ENCODE assay signal across 2 cellular contexts in genomic region chr15:90151989-90152645, GRCh38.
TF ChIP-seq lines count a peak whose summit lies in the region.

No MANE protein-coding gene starts in this region.

TF ChIP-seq in IMR-90, 13 proteins besides CTCF, POLR2A, EP300 and RAD21:
- TF ChIP-seq BHLHE40 (IDR thresholded peaks at IDR 0.05; ENCODE audit: low read depth, low read length) (no peak), MAFK (IDR thresholded peaks at IDR 0.05; ENCODE audit: low read depth, low read length) (no peak), RFX5 (IDR thresholded peaks at IDR 0.05; ENCODE audit: low read depth, low read length) (no peak)
TF ChIP-seq in IMR-90: peak in this region for 0.

TF ChIP-seq in HepG2, 621 proteins besides CTCF, POLR2A, EP300 and RAD21:
- TF ChIP-seq, protein P1, sequence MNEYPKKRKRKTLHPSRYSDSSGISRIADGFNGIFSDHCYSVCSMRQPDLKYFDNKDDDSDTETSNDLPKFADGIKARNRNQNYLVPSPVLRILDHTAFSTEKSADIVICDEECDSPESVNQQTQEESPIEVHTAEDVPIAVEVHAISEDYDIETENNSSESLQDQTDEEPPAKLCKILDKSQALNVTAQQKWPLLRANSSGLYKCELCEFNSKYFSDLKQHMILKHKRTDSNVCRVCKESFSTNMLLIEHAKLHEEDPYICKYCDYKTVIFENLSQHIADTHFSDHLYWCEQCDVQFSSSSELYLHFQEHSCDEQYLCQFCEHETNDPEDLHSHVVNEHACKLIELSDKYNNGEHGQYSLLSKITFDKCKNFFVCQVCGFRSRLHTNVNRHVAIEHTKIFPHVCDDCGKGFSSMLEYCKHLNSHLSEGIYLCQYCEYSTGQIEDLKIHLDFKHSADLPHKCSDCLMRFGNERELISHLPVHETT (CRISPR knock-in tag; conservative IDR thresholded peaks at IDR 0.05), result no peak
- TF ChIP-seq HES4 (CRISPR knock-in tag; IDR thresholded peaks at IDR 0.05; ENCODE audit: borderline replicate concordance) (no peak), NKX3-1 (CRISPR knock-in tag; IDR thresholded peaks at IDR 0.05) (no peak), ZNF746 (CRISPR knock-in tag; IDR thresholded peaks at IDR 0.05) (no peak), ZNF558 (CRISPR knock-in tag; IDR thresholded peaks at IDR 0.05; ENCODE audit: borderline replicate concordance) (no peak), ARNT2 (CRISPR knock-in tag; IDR thresholded peaks at IDR 0.05; ENCODE audit: low read depth) (no peak), ARID4A (CRISPR knock-in tag; IDR thresholded peaks at IDR 0.05; ENCODE audit: borderline replicate concordance) (no peak), SAP130 (CRISPR knock-in tag; IDR thresholded peaks at IDR 0.05; ENCODE audit: low read depth) (no peak), ZFP36 (IDR thresholded peaks at IDR 0.05; ENCODE audit: borderline replicate concordance, low read depth, low read length, partially characterized antibody) (no peak), ZNF12 (CRISPR knock-in tag; IDR thresholded peaks at IDR 0.05) (no peak), ZNF589 (CRISPR knock-in tag; conservative IDR thresholded peaks at IDR 0.05) (no peak), ZNF30 (CRISPR knock-in tag; IDR thresholded peaks at IDR 0.05) (no peak), ZNF296 (CRISPR knock-in tag; conservative IDR thresholded peaks at IDR 0.05) (no peak), SETDB1 (CRISPR knock-in tag; IDR thresholded peaks at IDR 0.05; ENCODE audit: borderline replicate concordance) (no peak), FOXC1 (CRISPR knock-in tag; IDR thresholded peaks at IDR 0.05; ENCODE audit: borderline replicate concordance) (no peak), ZNF678 (CRISPR knock-in tag; IDR thresholded peaks at IDR 0.05) (no peak), ZNF17 (CRISPR knock-in tag; IDR thresholded peaks at IDR 0.05) (no peak), ZNF747 (CRISPR knock-in tag; IDR thresholded peaks at IDR 0.05; ENCODE audit: borderline replicate concordance) (no peak)
- TF ChIP-seq, protein P2, sequence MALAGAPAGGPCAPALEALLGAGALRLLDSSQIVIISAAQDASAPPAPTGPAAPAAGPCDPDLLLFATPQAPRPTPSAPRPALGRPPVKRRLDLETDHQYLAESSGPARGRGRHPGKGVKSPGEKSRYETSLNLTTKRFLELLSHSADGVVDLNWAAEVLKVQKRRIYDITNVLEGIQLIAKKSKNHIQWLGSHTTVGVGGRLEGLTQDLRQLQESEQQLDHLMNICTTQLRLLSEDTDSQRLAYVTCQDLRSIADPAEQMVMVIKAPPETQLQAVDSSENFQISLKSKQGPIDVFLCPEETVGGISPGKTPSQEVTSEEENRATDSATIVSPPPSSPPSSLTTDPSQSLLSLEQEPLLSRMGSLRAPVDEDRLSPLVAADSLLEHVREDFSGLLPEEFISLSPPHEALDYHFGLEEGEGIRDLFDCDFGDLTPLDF (CRISPR knock-in tag; IDR thresholded peaks at IDR 0.05), result no peak
- TF ChIP-seq, protein P3, sequence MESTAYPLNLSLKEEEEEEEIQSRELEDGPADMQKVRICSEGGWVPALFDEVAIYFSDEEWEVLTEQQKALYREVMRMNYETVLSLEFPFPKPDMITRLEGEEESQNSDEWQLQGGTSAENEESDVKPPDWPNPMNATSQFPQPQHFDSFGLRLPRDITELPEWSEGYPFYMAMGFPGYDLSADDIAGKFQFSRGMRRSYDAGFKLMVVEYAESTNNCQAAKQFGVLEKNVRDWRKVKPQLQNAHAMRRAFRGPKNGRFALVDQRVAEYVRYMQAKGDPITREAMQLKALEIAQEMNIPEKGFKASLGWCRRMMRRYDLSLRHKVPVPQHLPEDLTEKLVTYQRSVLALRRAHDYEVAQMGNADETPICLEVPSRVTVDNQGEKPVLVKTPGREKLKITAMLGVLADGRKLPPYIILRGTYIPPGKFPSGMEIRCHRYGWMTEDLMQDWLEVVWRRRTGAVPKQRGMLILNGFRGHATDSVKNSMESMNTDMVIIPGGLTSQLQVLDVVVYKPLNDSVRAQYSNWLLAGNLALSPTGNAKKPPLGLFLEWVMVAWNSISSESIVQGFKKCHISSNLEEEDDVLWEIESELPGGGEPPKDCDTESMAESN (CRISPR knock-in tag; conservative IDR thresholded peaks at IDR 0.05), result no peak
TF ChIP-seq in HepG2: peak in this region for 0.
